In genomic region chr1:214976665-214977064, GRCh38 we compare ENCODE assay signal across 23 cellular contexts.
"Had no signal": no experiment of that assay in that cellular context is flagged by ENCODE, and none has a peak within 500 bp of the region (broad histone marks: within the 10 kb centered on the region; RNA-seq: fewer than 3 reads in every experiment).

No MANE protein-coding gene starts in this region.

- FAIRE-seq: HTR-8/SVneo had no signal

- H3K4me1 ChIP-seq: SJCRH30 had no signal

- ATAC-seq: Panc1, PC-3, SK-N-SH treated with all-trans-retinoic acid at 6 μM for 48 hours had no signal

- H3K4me3 ChIP-seq: SJCRH30 had no signal

- H3K36me3 ChIP-seq: SJCRH30 had no signal

- DNase-seq: KBM-7, MV-4-11, NCI-H1048, NCI-H1105, NCI-H1436 treated with DMSO at 0.1 percent for 48 hours, NCI-H1694, NCI-H187 treated with DMSO at 0.1 percent for 48 hours, NCI-H2029 treated with DMSO at 0.1 percent for 48 hours, NCI-H2171, NCI-H226, NCI-H446, NCI-H510A, NCI-H524 treated with DMSO at 0.1 percent for 48 hours, NCI-H69, NCI-H774, PC-3, SHP77, SJCRH30 had no signal

- H3K27ac ChIP-seq: HL-60, RWPE1, SJCRH30 had no signal

- H3K9me3 ChIP-seq: SJCRH30 had no signal
